In the genomic region with DNA sequence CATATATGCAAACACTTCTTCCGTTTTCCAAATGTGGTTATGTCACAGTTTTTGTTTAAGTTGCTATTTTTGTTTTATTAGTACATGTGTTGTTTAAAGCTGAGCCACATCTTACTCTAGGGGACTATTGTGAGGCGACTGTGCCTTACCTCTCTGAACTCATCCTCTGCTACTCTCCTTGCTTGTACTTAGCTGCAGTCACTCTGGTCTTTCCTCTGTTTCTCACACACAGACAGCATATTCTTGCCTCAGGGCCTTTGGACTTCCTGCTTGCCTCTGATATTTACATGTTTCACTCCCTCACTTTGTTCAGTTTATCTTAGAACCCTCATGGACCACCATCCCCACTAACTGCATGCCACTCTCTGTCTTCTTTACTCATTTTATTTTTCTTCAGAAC, we compare ENCODE assay signal across 24 cellular contexts.
A peak's percentile ranks its signal among the peaks of the same experiment; 100 is the strongest.
DNase-seq lines count a peak whose midpoint lies in the region; ATAC-seq and TF ChIP-seq lines count a peak whose summit lies in the region.
"Had no signal": no experiment of that assay in that cellular context is flagged by ENCODE, and none has a peak within 500 bp of the region (broad histone marks: within the 10 kb centered on the region; RNA-seq: fewer than 3 reads in every experiment).

No MANE protein-coding gene starts in this region.

- no peaks in the 10 kb centered on the region for H3K4me1 Mint-ChIP-seq in activated CD4-positive, alpha-beta T cell treated with anti-CD3 and anti-CD28 coated beads for 36 hours
- no peaks in the 10 kb centered on the region for H3K4me1 Mint-ChIP-seq in T-cell

- H3K27me3 ChIP-seq in left lung = no peaks in the 10 kb centered on the region
- H3K27me3 ChIP-seq: BLaER1, heart right ventricle, neural progenitor cell, SJCRH30 had no signal

- ATAC-seq in activated CD4-positive, alpha-beta T cell treated with anti-CD3 and anti-CD28 coated beads for 36 hours = no peak
- ATAC-seq in T-cell (replicated peaks in 1 of 4) (no peak), left lung (peak; percentile 48), GM19455 (IDR thresholded peaks at IDR 0.05; ENCODE audit: unreplicated experiment) (no peak), HG03139 (IDR thresholded peaks at IDR 0.05; ENCODE audit: unreplicated experiment) (no peak)
- ATAC-seq: heart right ventricle had no signal

- DNase-seq in activated CD4-positive, alpha-beta T cell treated with anti-CD3 and anti-CD28 coated beads for 36 hours = no peak
- no peak for DNase-seq in activated CD4-positive, alpha-beta T cell treated with anti-CD3 and anti-CD28 coated beads, Interleukin-2, amount 50 U/mL, for 1 hour
- DNase-seq in EL = peak; percentile 6
- no peak for DNase-seq in T-cell
- DNase-seq in left lung = no peak
- no peak for DNase-seq in SIG-M5 treated with dmso at 0.1 percent for 504 hours (lab: John Stamatoyannopoulos, UW; ENCODE audit: unreplicated experiment)
- DNase-seq: 8988T; activated CD4-positive, CD25-positive, alpha-beta regulatory T cell treated with anti-CD3 and anti-CD28 coated beads, Interleukin-2, amount 50 U/mL, for 72 hours; activated T-cell treated with anti-CD3 and anti-CD28 coated beads for 4 hours; DND-41; effector CD8-positive, alpha-beta T cell; heart right ventricle; MV-4-11; NCI-H1930; stimulated activated naive CD4-positive, alpha-beta T cell treated with Interleukin-2 at 50 U/mL for 16 hours; T-helper 9 cell; trophoblast cell had no signal

- intact Hi-C loops in activated CD4-positive, alpha-beta T cell treated with anti-CD3 and anti-CD28 coated beads for 36 hours (cut with DNase I, micrococcal nuclease) = no loop called here
- intact Hi-C loops in left lung (cut with DNase I) = no loop called here

- H3K9me3 ChIP-seq in left lung = no peaks in the 10 kb centered on the region
- H3K9me3 ChIP-seq: BLaER1, heart right ventricle, SJCRH30 had no signal

- H3K4me1 ChIP-seq in left lung = peaks cover 3 to 5% of the 10 kb centered on the region in 2 donors
- H3K4me1 ChIP-seq: BLaER1, heart right ventricle, neural progenitor cell, SJCRH30 had no signal

- no peaks in the 10 kb centered on the region for H3K9me3 Mint-ChIP-seq in activated CD4-positive, alpha-beta T cell treated with anti-CD3 and anti-CD28 coated beads for 36 hours (ENCODE audit: low read depth)
- H3K9me3 Mint-ChIP-seq in T-cell = no peaks in the 10 kb centered on the region
- H3K9me3 Mint-ChIP-seq: IgD-negative memory B cell, neural progenitor cell had no signal

- H3K27ac ChIP-seq in left lung = no peak overlapping the region
- H3K27ac ChIP-seq: BLaER1, heart right ventricle, HL-60, neural progenitor cell, SJCRH30 had no signal

- POLR2A ChIA-PET in activated CD4-positive, alpha-beta T cell treated with anti-CD3 and anti-CD28 coated beads for 36 hours (lab: Charles Lee) = no interaction called here
- POLR2A ChIA-PET in T-cell (lab: Charles Lee) = interaction anchor here in 1 of 2 donors (0.6 kb wide), 1 partner anchor 1795 kb away, joined by 8 read pairs; no protein-coding TSS in a partner anchor

- peaks cover 0 to 96% of the 10 kb centered on the region in 2 donors for H3K36me3 ChIP-seq in left lung

- CTCF ChIA-PET in activated CD4-positive, alpha-beta T cell treated with anti-CD3 and anti-CD28 coated beads for 36 hours (lab: Charles Lee) = interaction anchor here (0.7 to 1.0 kb wide), 2 partner anchors 21 to 207 kb away, joined by 3 to 4 read pairs; no protein-coding TSS in a partner anchor
- CTCF ChIA-PET in T-cell (lab: Charles Lee) = interaction anchor here in 1 of 2 donors (1.2 kb wide), 1 partner anchor 114 kb away, joined by 3 read pairs; no protein-coding TSS in a partner anchor

- no peak for TF ChIP-seq CTCF in left lung (IDR thresholded peaks at IDR 0.05)

- H3K4me3 ChIP-seq in left lung = no peak overlapping the region
- H3K4me3 ChIP-seq: BLaER1, heart right ventricle, neural progenitor cell, SJCRH30 had no signal

- no peaks in the 10 kb centered on the region for H3K27me3 Mint-ChIP-seq in activated CD4-positive, alpha-beta T cell treated with anti-CD3 and anti-CD28 coated beads for 36 hours
- no peaks in the 10 kb centered on the region for H3K27me3 Mint-ChIP-seq in T-cell
- H3K27me3 Mint-ChIP-seq: IgD-negative memory B cell had no signal

- peaks cover 44% of the 10 kb centered on the region for H3K36me3 Mint-ChIP-seq in activated CD4-positive, alpha-beta T cell treated with anti-CD3 and anti-CD28 coated beads for 36 hours (ENCODE audit: low read depth)
- H3K36me3 Mint-ChIP-seq in T-cell = peaks cover 46% of the 10 kb centered on the region

- no peak overlapping the region for H3K4me3 Mint-ChIP-seq in activated CD4-positive, alpha-beta T cell treated with anti-CD3 and anti-CD28 coated beads for 36 hours
- H3K4me3 Mint-ChIP-seq in T-cell = no peak overlapping the region
- H3K4me3 Mint-ChIP-seq: neural progenitor cell had no signal

- H3K27ac Mint-ChIP-seq in activated CD4-positive, alpha-beta T cell treated with anti-CD3 and anti-CD28 coated beads for 36 hours = peak overlapping the region; percentile 1
- peak overlapping the region; percentile 44 to 60 for H3K27ac Mint-ChIP-seq in T-cell
- H3K27ac Mint-ChIP-seq: neural progenitor cell had no signal
